In the genomic region with DNA sequence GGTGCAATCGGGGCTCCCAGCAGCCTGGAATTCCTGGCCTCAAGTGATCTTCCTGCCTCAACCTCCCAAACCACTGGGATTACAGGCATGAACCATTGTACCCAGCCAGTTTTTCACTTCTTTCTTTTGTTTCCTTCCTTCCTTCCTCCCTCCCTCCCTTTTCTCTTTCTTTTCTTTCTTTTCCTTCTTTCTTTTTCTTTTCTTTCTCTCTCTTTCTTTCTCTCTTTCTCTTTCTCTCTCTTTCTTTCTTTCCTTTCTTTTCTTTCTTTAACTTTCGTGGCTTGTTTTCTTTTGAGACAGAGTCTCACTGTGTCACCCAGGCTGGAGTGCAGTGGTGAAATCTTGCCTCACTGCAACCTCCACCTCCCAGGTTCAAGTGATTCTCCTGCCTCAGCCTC, we compare ENCODE assay signal across 1 cellular context.
TF ChIP-seq lines count a peak whose summit lies in the region.

No MANE protein-coding gene starts in this region.

TF ChIP-seq in K562, 482 proteins besides CTCF, POLR2A, EP300 and RAD21:
- TF ChIP-seq, protein P1, sequence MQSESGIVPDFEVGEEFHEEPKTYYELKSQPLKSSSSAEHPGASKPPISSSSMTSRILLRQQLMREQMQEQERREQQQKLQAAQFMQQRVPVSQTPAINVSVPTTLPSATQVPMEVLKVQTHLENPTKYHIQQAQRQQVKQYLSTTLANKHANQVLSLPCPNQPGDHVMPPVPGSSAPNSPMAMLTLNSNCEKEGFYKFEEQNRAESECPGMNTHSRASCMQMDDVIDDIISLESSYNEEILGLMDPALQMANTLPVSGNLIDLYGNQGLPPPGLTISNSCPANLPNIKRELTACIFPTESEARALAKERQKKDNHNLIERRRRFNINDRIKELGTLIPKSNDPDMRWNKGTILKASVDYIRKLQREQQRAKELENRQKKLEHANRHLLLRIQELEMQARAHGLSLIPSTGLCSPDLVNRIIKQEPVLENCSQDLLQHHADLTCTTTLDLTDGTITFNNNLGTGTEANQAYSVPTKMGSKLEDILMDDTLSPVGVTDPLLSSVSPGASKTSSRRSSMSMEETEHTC (IDR thresholded peaks at IDR 0.05) = no peak
- TF ChIP-seq HCFC1 (IDR thresholded peaks at IDR 0.05; ENCODE audit: low read depth, low read length) = no peak
- TF ChIP-seq MTA1 (IDR thresholded peaks at IDR 0.05; ENCODE audit: borderline replicate concordance) = peak; percentile 61
- TF ChIP-seq ZNF124 (CRISPR knock-in tag; IDR thresholded peaks at IDR 0.05) = no peak
- no peak for TF ChIP-seq TBP (optimal IDR thresholded peaks at IDR 0.05; ENCODE audit: low read depth, low read length)
- TF ChIP-seq, protein P2, sequence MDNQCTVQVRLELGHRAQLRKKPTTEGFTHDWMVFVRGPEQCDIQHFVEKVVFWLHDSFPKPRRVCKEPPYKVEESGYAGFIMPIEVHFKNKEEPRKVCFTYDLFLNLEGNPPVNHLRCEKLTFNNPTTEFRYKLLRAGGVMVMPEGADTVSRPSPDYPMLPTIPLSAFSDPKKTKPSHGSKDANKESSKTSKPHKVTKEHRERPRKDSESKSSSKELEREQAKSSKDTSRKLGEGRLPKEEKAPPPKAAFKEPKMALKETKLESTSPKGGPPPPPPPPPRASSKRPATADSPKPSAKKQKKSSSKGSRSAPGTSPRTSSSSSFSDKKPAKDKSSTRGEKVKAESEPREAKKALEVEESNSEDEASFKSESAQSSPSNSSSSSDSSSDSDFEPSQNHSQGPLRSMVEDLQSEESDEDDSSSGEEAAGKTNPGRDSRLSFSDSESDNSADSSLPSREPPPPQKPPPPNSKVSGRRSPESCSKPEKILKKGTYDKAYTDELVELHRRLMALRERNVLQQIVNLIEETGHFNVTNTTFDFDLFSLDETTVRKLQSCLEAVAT (IDR thresholded peaks at IDR 0.05) = peak; percentile 18 to 68; a peak in 1 of 4 replicates
- TF ChIP-seq, protein P3, sequence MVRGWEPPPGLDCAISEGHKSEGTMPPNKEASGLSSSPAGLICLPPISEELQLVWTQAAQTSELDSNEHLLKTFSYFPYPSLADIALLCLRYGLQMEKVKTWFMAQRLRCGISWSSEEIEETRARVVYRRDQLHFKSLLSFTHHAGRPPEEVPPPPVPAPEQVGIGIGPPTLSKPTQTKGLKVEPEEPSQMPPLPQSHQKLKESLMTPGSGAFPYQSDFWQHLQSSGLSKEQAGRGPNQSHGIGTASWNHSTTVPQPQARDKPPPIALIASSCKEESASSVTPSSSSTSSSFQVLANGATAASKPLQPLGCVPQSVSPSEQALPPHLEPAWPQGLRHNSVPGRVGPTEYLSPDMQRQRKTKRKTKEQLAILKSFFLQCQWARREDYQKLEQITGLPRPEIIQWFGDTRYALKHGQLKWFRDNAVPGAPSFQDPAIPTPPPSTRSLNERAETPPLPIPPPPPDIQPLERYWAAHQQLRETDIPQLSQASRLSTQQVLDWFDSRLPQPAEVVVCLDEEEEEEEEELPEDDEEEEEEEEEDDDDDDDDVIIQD (CRISPR knock-in tag; IDR thresholded peaks at IDR 0.05) = no peak
- 0 out of 2 replicates have a peak, but pooled peaks have one; percentile 37 for TF ChIP-seq TOE1 (IDR thresholded peaks at IDR 0.05; ENCODE audit: borderline replicate concordance)
- TF ChIP-seq TOE1 (CRISPR knock-in tag; IDR thresholded peaks at IDR 0.05; ENCODE audit: borderline replicate concordance, low read depth) = no peak
- TF ChIP-seq, protein P4, sequence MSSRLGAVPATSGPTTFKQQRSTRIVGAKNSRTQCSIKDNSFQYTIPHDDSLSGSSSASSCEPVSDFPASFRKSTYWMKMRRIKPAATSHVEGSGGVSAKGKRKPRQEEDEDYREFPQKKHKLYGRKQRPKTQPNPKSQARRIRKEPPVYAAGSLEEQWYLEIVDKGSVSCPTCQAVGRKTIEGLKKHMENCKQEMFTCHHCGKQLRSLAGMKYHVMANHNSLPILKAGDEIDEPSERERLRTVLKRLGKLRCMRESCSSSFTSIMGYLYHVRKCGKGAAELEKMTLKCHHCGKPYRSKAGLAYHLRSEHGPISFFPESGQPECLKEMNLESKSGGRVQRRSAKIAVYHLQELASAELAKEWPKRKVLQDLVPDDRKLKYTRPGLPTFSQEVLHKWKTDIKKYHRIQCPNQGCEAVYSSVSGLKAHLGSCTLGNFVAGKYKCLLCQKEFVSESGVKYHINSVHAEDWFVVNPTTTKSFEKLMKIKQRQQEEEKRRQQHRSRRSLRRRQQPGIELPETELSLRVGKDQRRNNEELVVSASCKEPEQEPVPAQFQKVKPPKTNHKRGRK (tag; IDR thresholded peaks at IDR 0.05) = peak; percentile 90
